Comparison of ENCODE assay signal across 8 cellular contexts in the genomic region with DNA sequence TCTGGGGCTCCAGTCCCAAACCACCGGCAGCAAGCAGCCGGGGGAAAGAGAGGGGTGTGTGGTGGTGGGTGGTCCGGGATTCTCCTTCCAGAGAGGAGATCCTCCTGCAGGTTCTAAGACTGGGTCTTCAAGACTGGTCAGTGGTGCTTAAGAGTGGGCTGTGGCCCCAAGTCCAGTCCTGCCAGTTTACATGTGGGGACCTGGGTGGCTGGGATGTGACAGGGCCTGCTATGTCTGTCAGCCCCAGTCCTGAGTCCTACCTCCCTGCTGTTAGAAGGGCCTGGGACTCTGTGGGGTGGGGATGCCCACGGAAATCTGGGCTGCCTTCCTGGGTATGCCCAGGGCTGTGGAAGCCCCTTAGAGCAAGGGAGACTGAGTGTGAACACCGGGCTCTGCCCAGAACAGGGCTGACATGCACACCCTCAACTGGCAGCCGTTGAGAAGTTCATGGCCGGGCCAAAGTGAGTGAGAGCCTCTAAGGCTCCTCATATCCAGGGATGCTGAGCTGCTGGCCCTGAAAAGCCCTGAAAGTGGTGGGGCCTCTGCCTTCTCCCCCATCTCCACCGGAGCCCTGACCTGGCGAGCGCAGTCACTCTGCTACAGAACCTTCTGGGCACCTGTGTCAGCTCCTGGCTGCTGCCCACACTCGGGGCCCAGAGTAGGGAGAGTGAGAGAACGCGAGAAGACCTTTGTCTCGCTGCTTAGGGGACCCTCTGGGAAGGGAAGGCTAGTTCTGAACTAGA. TPM values are rescaled to one million over a fixed set of nuclear protein-coding genes. Genes with fewer than 3 reads are reported as not detected.
DNase-seq lines count a peak whose midpoint lies in the region; ATAC-seq, FAIRE-seq and TF ChIP-seq lines count a peak whose summit lies in the region.

No MANE protein-coding gene starts in this region.

- in situ Hi-C loops in gastrocnemius medialis (cut with MboI; ENCODE audit: low sequenced_read_pairs in 4 of 4): no loop called here

- H3K36me3 Mint-ChIP-seq in WTC11 (no peaks in the 10 kb centered on the region), glutamatergic neuron (ENCODE audit: unreplicated experiment) (no peaks in the 10 kb centered on the region)

- H3K4me3 Mint-ChIP-seq in WTC11: peak overlapping the region; percentile 77
- H3K4me3 Mint-ChIP-seq in glutamatergic neuron (ENCODE audit: unreplicated experiment): peak overlapping the region; percentile 88

- POLR2A ChIA-PET in WTC11 (lab: Charles Lee): no interaction called here

- CTCF ChIA-PET in WTC11 (lab: Charles Lee): interaction anchor here (1.2 to 2.4 kb wide), 3 partner anchors 9 to 424 kb away, joined by 3 to 13 read pairs (median 5); no protein-coding TSS in a partner anchor

- intact Hi-C loops in gastrocnemius medialis (cut with DNase I; ENCODE audit: low total_unique reads): loop anchor here (1.0 kb wide), 1 partner anchor 481 kb away; no protein-coding TSS in a partner anchor

- H3K36me3 ChIP-seq in H7 (replicated peaks; ENCODE audit: control insufficient read depth, insufficient read depth, low read length) (no peaks in the 10 kb centered on the region), gastrocnemius medialis (no peaks in the 10 kb centered on the region)

- H3K4me1 Mint-ChIP-seq in WTC11 (peaks cover 48% of the 10 kb centered on the region), glutamatergic neuron (ENCODE audit: low read depth, unreplicated experiment) (peaks cover 16% of the 10 kb centered on the region)

- H3K27ac Mint-ChIP-seq in WTC11 (no peak overlapping the region), glutamatergic neuron (ENCODE audit: unreplicated experiment) (peak overlapping the region; percentile 59)

- FAIRE-seq in RCC 7860 (lab: Jason Lieb, UNC): no peak

- ATAC-seq in WTC11 (no peak), gastrocnemius medialis (no peak)

- DNase-seq in H7 (no peak), WTC11 (ENCODE audit: low spot score) (no peak), glutamatergic neuron (no peak), gastrocnemius medialis (no peak), NCI-H1092 treated with DMSO at 0.1 percent for 48 hours (lab: John Stamatoyannopoulos, UW) (no peak), RCC 7860 (ENCODE audit: low spot score) (no peak), AG08396 (ENCODE audit: low spot score) (no peak), NCI-H1105 treated with DMSO at 0.1 percent for 48 hours (lab: John Stamatoyannopoulos, UW) (no peak)

- H3K27ac ChIP-seq in gastrocnemius medialis: peak overlapping the region; percentile 76 to 85 (median 82)

- H3K9me3 ChIP-seq in gastrocnemius medialis: no peaks in the 10 kb centered on the region

- H3K9me3 Mint-ChIP-seq in WTC11 (no peaks in the 10 kb centered on the region), glutamatergic neuron (ENCODE audit: unreplicated experiment) (peaks cover 8% of the 10 kb centered on the region)

- H3K4me3 ChIP-seq in H7 (ENCODE audit: insufficient read depth, low read depth, low read length) (peak overlapping the region; percentile 59; the same call in 1 of the 2 replicates), gastrocnemius medialis (peak overlapping the region; percentile 58 to 75 (median 70))

- H3K27me3 ChIP-seq in H7 (ENCODE audit: control insufficient read depth, insufficient read depth, low read length) (peaks cover 1% of the 10 kb centered on the region; the same call in 1 of the 2 replicates), gastrocnemius medialis (no peaks in the 10 kb centered on the region)

- H3K4me1 ChIP-seq in gastrocnemius medialis: peaks cover 58 to 59% of the 10 kb centered on the region in 2 donors

- H3K27me3 Mint-ChIP-seq in WTC11 (ENCODE audit: low read depth) (peaks cover 15% of the 10 kb centered on the region), glutamatergic neuron (ENCODE audit: unreplicated experiment) (peaks cover 1% of the 10 kb centered on the region)

- no peak for TF ChIP-seq CTCF in WTC11 (IDR thresholded peaks at IDR 0.05)
- no peak for TF ChIP-seq CTCF in glutamatergic neuron (IDR thresholded peaks at IDR 0.05; ENCODE audit: partially characterized antibody, unreplicated experiment)
- no peak for TF ChIP-seq CTCF in gastrocnemius medialis (IDR thresholded peaks at IDR 0.05 in 4 of 5, conservative IDR thresholded peaks at IDR 0.05 in 1 of 5)

- TF ChIP-seq POLR2A in gastrocnemius medialis (IDR thresholded peaks at IDR 0.05): no peak

TF ChIP-seq in WTC11, 78 proteins besides CTCF, POLR2A, EP300 and RAD21 (continues in another document):
- TF ChIP-seq, protein P1, sequence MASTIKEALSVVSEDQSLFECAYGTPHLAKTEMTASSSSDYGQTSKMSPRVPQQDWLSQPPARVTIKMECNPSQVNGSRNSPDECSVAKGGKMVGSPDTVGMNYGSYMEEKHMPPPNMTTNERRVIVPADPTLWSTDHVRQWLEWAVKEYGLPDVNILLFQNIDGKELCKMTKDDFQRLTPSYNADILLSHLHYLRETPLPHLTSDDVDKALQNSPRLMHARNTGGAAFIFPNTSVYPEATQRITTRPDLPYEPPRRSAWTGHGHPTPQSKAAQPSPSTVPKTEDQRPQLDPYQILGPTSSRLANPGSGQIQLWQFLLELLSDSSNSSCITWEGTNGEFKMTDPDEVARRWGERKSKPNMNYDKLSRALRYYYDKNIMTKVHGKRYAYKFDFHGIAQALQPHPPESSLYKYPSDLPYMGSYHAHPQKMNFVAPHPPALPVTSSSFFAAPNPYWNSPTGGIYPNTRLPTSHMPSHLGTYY (CRISPR knock-in tag; IDR thresholded peaks at IDR 0.05): no peak
- TF ChIP-seq, protein P2, sequence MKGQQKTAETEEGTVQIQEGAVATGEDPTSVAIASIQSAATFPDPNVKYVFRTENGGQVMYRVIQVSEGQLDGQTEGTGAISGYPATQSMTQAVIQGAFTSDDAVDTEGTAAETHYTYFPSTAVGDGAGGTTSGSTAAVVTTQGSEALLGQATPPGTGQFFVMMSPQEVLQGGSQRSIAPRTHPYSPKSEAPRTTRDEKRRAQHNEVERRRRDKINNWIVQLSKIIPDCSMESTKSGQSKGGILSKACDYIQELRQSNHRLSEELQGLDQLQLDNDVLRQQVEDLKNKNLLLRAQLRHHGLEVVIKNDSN (CRISPR knock-in tag; IDR thresholded peaks at IDR 0.05): no peak
- TF ChIP-seq CREB1 (CRISPR knock-in tag; IDR thresholded peaks at IDR 0.05) (no peak), ZNF423 (CRISPR knock-in tag; IDR thresholded peaks at IDR 0.05) (no peak), KAT7 (CRISPR knock-in tag; IDR thresholded peaks at IDR 0.05; ENCODE audit: borderline replicate concordance) (no peak), ZNF263 (CRISPR knock-in tag; IDR thresholded peaks at IDR 0.05; ENCODE audit: low read depth) (no peak), ATF1 (CRISPR knock-in tag; IDR thresholded peaks at IDR 0.05) (no peak), SP1 (CRISPR knock-in tag; conservative IDR thresholded peaks at IDR 0.05) (no peak)
- TF ChIP-seq, protein P3, sequence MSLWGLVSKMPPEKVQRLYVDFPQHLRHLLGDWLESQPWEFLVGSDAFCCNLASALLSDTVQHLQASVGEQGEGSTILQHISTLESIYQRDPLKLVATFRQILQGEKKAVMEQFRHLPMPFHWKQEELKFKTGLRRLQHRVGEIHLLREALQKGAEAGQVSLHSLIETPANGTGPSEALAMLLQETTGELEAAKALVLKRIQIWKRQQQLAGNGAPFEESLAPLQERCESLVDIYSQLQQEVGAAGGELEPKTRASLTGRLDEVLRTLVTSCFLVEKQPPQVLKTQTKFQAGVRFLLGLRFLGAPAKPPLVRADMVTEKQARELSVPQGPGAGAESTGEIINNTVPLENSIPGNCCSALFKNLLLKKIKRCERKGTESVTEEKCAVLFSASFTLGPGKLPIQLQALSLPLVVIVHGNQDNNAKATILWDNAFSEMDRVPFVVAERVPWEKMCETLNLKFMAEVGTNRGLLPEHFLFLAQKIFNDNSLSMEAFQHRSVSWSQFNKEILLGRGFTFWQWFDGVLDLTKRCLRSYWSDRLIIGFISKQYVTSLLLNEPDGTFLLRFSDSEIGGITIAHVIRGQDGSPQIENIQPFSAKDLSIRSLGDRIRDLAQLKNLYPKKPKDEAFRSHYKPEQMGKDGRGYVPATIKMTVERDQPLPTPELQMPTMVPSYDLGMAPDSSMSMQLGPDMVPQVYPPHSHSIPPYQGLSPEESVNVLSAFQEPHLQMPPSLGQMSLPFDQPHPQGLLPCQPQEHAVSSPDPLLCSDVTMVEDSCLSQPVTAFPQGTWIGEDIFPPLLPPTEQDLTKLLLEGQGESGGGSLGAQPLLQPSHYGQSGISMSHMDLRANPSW (CRISPR knock-in tag; conservative IDR thresholded peaks at IDR 0.05; ENCODE audit: low read depth): no peak
- TF ChIP-seq, protein P4, sequence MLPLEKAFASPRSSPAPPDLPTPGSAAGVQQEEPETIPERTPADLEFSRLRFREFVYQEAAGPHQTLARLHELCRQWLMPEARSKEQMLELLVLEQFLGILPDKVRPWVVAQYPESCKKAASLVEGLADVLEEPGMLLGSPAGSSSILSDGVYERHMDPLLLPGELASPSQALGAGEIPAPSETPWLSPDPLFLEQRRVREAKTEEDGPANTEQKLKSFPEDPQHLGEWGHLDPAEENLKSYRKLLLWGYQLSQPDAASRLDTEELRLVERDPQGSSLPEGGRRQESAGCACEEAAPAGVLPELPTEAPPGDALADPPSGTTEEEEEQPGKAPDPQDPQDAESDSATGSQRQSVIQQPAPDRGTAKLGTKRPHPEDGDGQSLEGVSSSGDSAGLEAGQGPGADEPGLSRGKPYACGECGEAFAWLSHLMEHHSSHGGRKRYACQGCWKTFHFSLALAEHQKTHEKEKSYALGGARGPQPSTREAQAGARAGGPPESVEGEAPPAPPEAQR (CRISPR knock-in tag; IDR thresholded peaks at IDR 0.05): no peak

RNA-seq across cellular contexts. Expression of a gene that starts 1.7 kb away (rescaled TPM):
- 10.3 and 10.6 TPM in 2 replicates for total RNA-seq in H7 (2014; rRNA removed; shearing (Covaris generic))
- total RNA-seq in WTC11 (2021) (9.8 to 11.6 TPM (median 10.6 TPM) in 3 replicates), glutamatergic neuron (ENCODE audit: unreplicated experiment) (22.9 TPM), gastrocnemius medialis (10 to 100 TPM; 18.8 to 24.3 (median 21.9) TPM)
